ENCODE assay signal across 1 cellular context in genomic region chr2:218081695-218082094, GRCh38.
TF ChIP-seq lines count a peak whose summit lies in the region.

No MANE protein-coding gene starts in this region.

TF ChIP-seq in GM12878, 131 proteins besides CTCF, POLR2A, EP300 and RAD21 (continued from another document):
- no peak for TF ChIP-seq KDM1A (IDR thresholded peaks at IDR 0.05; ENCODE audit: borderline replicate concordance)
- TF ChIP-seq RAD51 (IDR thresholded peaks at IDR 0.05) = no peak
- no peak for TF ChIP-seq ZNF274 (IDR thresholded peaks at IDR 0.05; ENCODE audit: insufficient read depth, insufficient read length)
- TF ChIP-seq ATF2 (IDR thresholded peaks at IDR 0.05; ENCODE audit: low read length) = no peak
- TF ChIP-seq NR2F1 (conservative IDR thresholded peaks at IDR 0.05) = no peak
- no peak for TF ChIP-seq ZNF592 (IDR thresholded peaks at IDR 0.05)
